1 cellular context compared by ENCODE assay signal in genomic region chr2:45274190-45274926, GRCh38.
TF ChIP-seq lines count a peak whose summit lies in the region.

No MANE protein-coding gene starts in this region.

TF ChIP-seq in HepG2, 621 proteins besides CTCF, POLR2A, EP300 and RAD21 (continued from another document and continues in another):
- TF ChIP-seq PRDM15 (CRISPR knock-in tag; IDR thresholded peaks at IDR 0.05), result no peak
- no peak for TF ChIP-seq MBNL3 (CRISPR knock-in tag; conservative IDR thresholded peaks at IDR 0.05)
- TF ChIP-seq HNRNPLL (IDR thresholded peaks at IDR 0.05; ENCODE audit: low read depth, low read length, poor library complexity, severe bottlenecking), result no peak
- TF ChIP-seq ZNF224 (CRISPR knock-in tag; IDR thresholded peaks at IDR 0.05), result no peak
- TF ChIP-seq ZNF75D (CRISPR knock-in tag; IDR thresholded peaks at IDR 0.05; ENCODE audit: borderline replicate concordance), result no peak
- TF ChIP-seq SMARCE1 (IDR thresholded peaks at IDR 0.05; ENCODE audit: borderline replicate concordance), result no peak
- TF ChIP-seq GLI4 (CRISPR knock-in tag; IDR thresholded peaks at IDR 0.05; ENCODE audit: borderline replicate concordance), result no peak
- TF ChIP-seq ZNF562 (CRISPR knock-in tag; IDR thresholded peaks at IDR 0.05; ENCODE audit: borderline replicate concordance), result no peak
- no peak for TF ChIP-seq ZNF260 (CRISPR knock-in tag; IDR thresholded peaks at IDR 0.05; ENCODE audit: borderline replicate concordance, low read depth)
- no peak for TF ChIP-seq RELA (CRISPR knock-in tag; IDR thresholded peaks at IDR 0.05)
- no peak for TF ChIP-seq DNMT3B (CRISPR knock-in tag; conservative IDR thresholded peaks at IDR 0.05)
- TF ChIP-seq ELF4 (CRISPR knock-in tag; IDR thresholded peaks at IDR 0.05; ENCODE audit: borderline replicate concordance), result no peak
- TF ChIP-seq REL (CRISPR knock-in tag; conservative IDR thresholded peaks at IDR 0.05), result no peak; the same call in 1 of the 2 replicates
- TF ChIP-seq KDM4B (CRISPR knock-in tag; IDR thresholded peaks at IDR 0.05), result peak; percentile 90
- no peak; the same call in 1 of the 2 replicates for TF ChIP-seq ZSCAN21 (CRISPR knock-in tag; IDR thresholded peaks at IDR 0.05; ENCODE audit: borderline replicate concordance)
- TF ChIP-seq MED8 (CRISPR knock-in tag; IDR thresholded peaks at IDR 0.05; ENCODE audit: insufficient replicate concordance), result peak; percentile 75
- TF ChIP-seq IKZF4 (CRISPR knock-in tag; IDR thresholded peaks at IDR 0.05; ENCODE audit: borderline replicate concordance, low read depth, not compliant biosample characterization), result no peak
- no peak for TF ChIP-seq ZNF3 (CRISPR knock-in tag; IDR thresholded peaks at IDR 0.05)
- peak; percentile 73 for TF ChIP-seq THAP11 (CRISPR knock-in tag; IDR thresholded peaks at IDR 0.05)
- TF ChIP-seq ZBTB1 (CRISPR knock-in tag; IDR thresholded peaks at IDR 0.05; ENCODE audit: borderline replicate concordance), result no peak
- no peak for TF ChIP-seq PREB (CRISPR knock-in tag; IDR thresholded peaks at IDR 0.05)
- 0 out of 2 replicates have a peak, but pooled peaks have one; percentile 25 for TF ChIP-seq ZBTB10 (CRISPR knock-in tag; IDR thresholded peaks at IDR 0.05; ENCODE audit: borderline replicate concordance)
- TF ChIP-seq ARID5B (CRISPR knock-in tag; IDR thresholded peaks at IDR 0.05), result peak; percentile 99
- no peak for TF ChIP-seq NBN (conservative IDR thresholded peaks at IDR 0.05)
- TF ChIP-seq SSRP1 (CRISPR knock-in tag; IDR thresholded peaks at IDR 0.05), result no peak
- TF ChIP-seq ZNF550 (CRISPR knock-in tag; IDR thresholded peaks at IDR 0.05; ENCODE audit: borderline replicate concordance), result no peak
- no peak for TF ChIP-seq ZNF354B (CRISPR knock-in tag; IDR thresholded peaks at IDR 0.05)
- TF ChIP-seq PHF20 (CRISPR knock-in tag; IDR thresholded peaks at IDR 0.05), result no peak
- TF ChIP-seq ZNF83 (CRISPR knock-in tag; IDR thresholded peaks at IDR 0.05; ENCODE audit: borderline replicate concordance), result no peak
- no peak for TF ChIP-seq LBX2 (CRISPR knock-in tag; IDR thresholded peaks at IDR 0.05; ENCODE audit: borderline replicate concordance)
- TF ChIP-seq ZNF574 (CRISPR knock-in tag; IDR thresholded peaks at IDR 0.05), result peak; percentile 71
- TF ChIP-seq SETDB1 (CRISPR knock-in tag; IDR thresholded peaks at IDR 0.05; ENCODE audit: borderline replicate concordance), result no peak
- no peak for TF ChIP-seq ZNF776 (CRISPR knock-in tag; IDR thresholded peaks at IDR 0.05)
- TF ChIP-seq ZNF138 (CRISPR knock-in tag; IDR thresholded peaks at IDR 0.05; ENCODE audit: low read depth), result no peak
- TF ChIP-seq SMAD1 (CRISPR knock-in tag; IDR thresholded peaks at IDR 0.05; ENCODE audit: borderline replicate concordance, low read depth), result no peak
- no peak for TF ChIP-seq ATAD3A (CRISPR knock-in tag; IDR thresholded peaks at IDR 0.05)
- TF ChIP-seq ZNF547 (CRISPR knock-in tag; IDR thresholded peaks at IDR 0.05), result no peak
- no peak for TF ChIP-seq MTERF4 (CRISPR knock-in tag; IDR thresholded peaks at IDR 0.05)
- no peak for TF ChIP-seq SRSF4 (IDR thresholded peaks at IDR 0.05; ENCODE audit: low read depth, low read length, poor library complexity, severe bottlenecking)
- TF ChIP-seq TSC22D2 (CRISPR knock-in tag; IDR thresholded peaks at IDR 0.05; ENCODE audit: borderline replicate concordance), result no peak
- TF ChIP-seq ZBTB7B (CRISPR knock-in tag; IDR thresholded peaks at IDR 0.05), result peak; percentile 95
- peak; percentile 91 for TF ChIP-seq ZNF614 (CRISPR knock-in tag; IDR thresholded peaks at IDR 0.05; ENCODE audit: borderline replicate concordance)
- 0 out of 2 replicates have a peak, but pooled peaks have one; percentile 13 for TF ChIP-seq ZBTB42 (CRISPR knock-in tag; IDR thresholded peaks at IDR 0.05)
- no peak for TF ChIP-seq POLR2AphosphoS5 (IDR thresholded peaks at IDR 0.05; ENCODE audit: low read depth, low read length)
- TF ChIP-seq RXRB (CRISPR knock-in tag; IDR thresholded peaks at IDR 0.05; ENCODE audit: borderline replicate concordance), result peak; percentile 98
- TF ChIP-seq SNRNP70 (IDR thresholded peaks at IDR 0.05; ENCODE audit: low read depth, low read length), result no peak
- peak; percentile 71; the same call in 1 of the 2 replicates for TF ChIP-seq ZNF431 (CRISPR knock-in tag; IDR thresholded peaks at IDR 0.05; ENCODE audit: borderline replicate concordance, low read depth)
- TF ChIP-seq ZNF329 (CRISPR knock-in tag; IDR thresholded peaks at IDR 0.05; ENCODE audit: low read depth), result no peak
- no peak for TF ChIP-seq ZNF253 (CRISPR knock-in tag; IDR thresholded peaks at IDR 0.05; ENCODE audit: borderline replicate concordance)
- peak; percentile 80; the same call in 1 of the 2 replicates for TF ChIP-seq TBX3 (IDR thresholded peaks at IDR 0.05; ENCODE audit: borderline replicate concordance)
- TF ChIP-seq NCOR1 (IDR thresholded peaks at IDR 0.05; ENCODE audit: borderline replicate concordance, low read length), result peak; percentile 67
- TF ChIP-seq ZBTB20 (CRISPR knock-in tag; IDR thresholded peaks at IDR 0.05; ENCODE audit: borderline replicate concordance, low read depth), result peak; percentile 93
- peak; percentile 40; the same call in 1 of the 2 replicates for TF ChIP-seq DRAP1 (CRISPR knock-in tag; IDR thresholded peaks at IDR 0.05)
- TF ChIP-seq RBFOX2 (IDR thresholded peaks at IDR 0.05; ENCODE audit: low read depth, low read length), result no peak; the same call in 1 of the 2 replicates
- peak; percentile 77 for TF ChIP-seq CEBPG (CRISPR knock-in tag; IDR thresholded peaks at IDR 0.05)
- TF ChIP-seq ZFP36L1 (CRISPR knock-in tag; IDR thresholded peaks at IDR 0.05), result no peak
- peak; percentile 92 for TF ChIP-seq SKI (IDR thresholded peaks at IDR 0.05; ENCODE audit: partially characterized antibody)
- no peak for TF ChIP-seq ZNF605 (CRISPR knock-in tag; IDR thresholded peaks at IDR 0.05)
- TF ChIP-seq ARHGAP35 (CRISPR knock-in tag; IDR thresholded peaks at IDR 0.05; ENCODE audit: borderline replicate concordance), result no peak
- no peak for TF ChIP-seq PAF1 (CRISPR knock-in tag; IDR thresholded peaks at IDR 0.05)
